Comparison of ENCODE assay signal across 8 cellular contexts in the genomic region with DNA sequence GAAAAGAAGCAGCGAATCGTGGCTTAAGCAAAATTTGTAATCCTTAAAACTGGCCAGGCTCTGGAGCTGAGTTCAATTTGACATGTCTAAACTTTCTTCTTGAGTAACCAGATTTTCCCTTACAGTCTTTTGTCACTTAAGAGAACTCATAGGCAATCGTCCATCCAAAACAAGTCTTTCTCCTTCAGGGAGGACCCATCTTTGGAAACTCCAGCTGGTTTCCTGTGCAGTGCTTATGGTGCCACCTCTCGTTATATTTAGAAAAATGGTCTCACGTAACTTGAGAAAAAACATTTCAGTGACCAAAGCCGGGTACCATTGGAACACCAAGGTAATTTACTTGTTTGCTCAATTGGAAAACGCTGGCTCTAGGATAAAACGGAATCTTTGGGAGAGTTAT. TPM values are rescaled to one million over a fixed set of nuclear protein-coding genes. Genes with fewer than 3 reads are reported as not detected.
A peak's percentile ranks its signal among the peaks of the same experiment; 100 is the strongest.
DNase-seq lines count a peak whose midpoint lies in the region; ATAC-seq and TF ChIP-seq lines count a peak whose summit lies in the region.

No MANE protein-coding gene starts in this region.

- DNase-seq in adrenal gland: peak in 1 of 7 donors; percentile 31
- DNase-seq in superior temporal gyrus (ENCODE audit: extremely low spot score): peak; percentile 46
- no peak for DNase-seq in NK-92 treated with Interleukin-12 subunit alpha and Interleukin-12 subunit beta, amount 100 ng/mL, for 24 hours (lab: John Stamatoyannopoulos, UW)
- no peak for DNase-seq in mesenteric fat pad (ENCODE audit: low spot score)

- peaks cover 64 to 87% (median 79%) of the 10 kb centered on the region in 10 experiments for H3K4me1 ChIP-seq in BLaER1 treated with 17β-estradiol and CSF1 and Interleukin-3, amounts not matched to agents 10 nM and 100 nM
- H3K4me1 ChIP-seq in KMS-11 (ENCODE audit: low read depth, poor library complexity, severe bottlenecking): peaks cover 32% of the 10 kb centered on the region
- peaks cover 29 to 54% of the 10 kb centered on the region in 2 donors for H3K4me1 ChIP-seq in adrenal gland (replicated peaks in 1 of 2)
- H3K4me1 ChIP-seq in iPS-20b (ENCODE audit: insufficient read depth, low read length): peaks cover 3% of the 10 kb centered on the region; the same call in 1 of the 2 replicates

- 26 to 35% (median 28%) methylated on average over 8 of the region's 8 CpGs for WGBS in adrenal gland, 4 donors

- H2AFZ ChIP-seq in KMS-11 (ENCODE audit: low read depth): peak overlapping the region; percentile 95; the same call in 1 of the 2 replicates

- H3K9ac ChIP-seq in BLaER1 treated with 17β-estradiol and CSF1 and Interleukin-3, amounts not matched to agents 10 nM and 100 nM: peak overlapping the region; percentile 90 to 98 (median 95)
- H3K9ac ChIP-seq in KMS-11 (no peak overlapping the region), iPS-20b (ENCODE audit: low read depth, low read length) (no peak overlapping the region)

- intact Hi-C loops in adrenal gland (cut with DNase I): no loop called here

- ATAC-seq in GM21717 (IDR thresholded peaks at IDR 0.05; ENCODE audit: unreplicated experiment): no peak

- peak overlapping the region; percentile 87 to 99 (median 97) for H3K27ac ChIP-seq in BLaER1 treated with 17β-estradiol and CSF1 and Interleukin-3, amounts not matched to agents 10 nM and 100 nM
- H3K27ac ChIP-seq in KMS-11 (no peak overlapping the region), adrenal gland (peak overlapping the region in 3 of 5 donors; percentile 81 to 91 (median 89)), iPS-20b (ENCODE audit: low read length) (no peak overlapping the region)

- peaks cover 0 to 11% (median 6%) of the 10 kb centered on the region in 11 experiments; a peak in 6 of 22 replicates for H3K36me3 ChIP-seq in BLaER1 treated with 17β-estradiol and CSF1 and Interleukin-3, amounts not matched to agents 10 nM and 100 nM
- no peaks in the 10 kb centered on the region for H3K36me3 ChIP-seq in KMS-11 (ENCODE audit: insufficient read depth)
- no peaks in the 10 kb centered on the region for H3K36me3 ChIP-seq in adrenal gland (replicated peaks in 1 of 2)
- H3K36me3 ChIP-seq in iPS-20b (ENCODE audit: insufficient read depth, low read depth, low read length): no peaks in the 10 kb centered on the region

- no peaks in the 10 kb centered on the region for H3K9me3 ChIP-seq in BLaER1 treated with 17β-estradiol and CSF1 and Interleukin-3, amounts not matched to agents 10 nM and 100 nM (replicated peaks in 1 of 11)
- H3K9me3 ChIP-seq in adrenal gland (replicated peaks in 1 of 3) (no peaks in the 10 kb centered on the region), iPS-20b (ENCODE audit: insufficient read depth, low read depth, low read length) (no peaks in the 10 kb centered on the region)

- H4K20me1 ChIP-seq in BLaER1 treated with 17β-estradiol and CSF1 and Interleukin-3, amounts not matched to agents 10 nM and 100 nM: peaks cover 27 to 29% (median 28%) of the 10 kb centered on the region in 11 experiments
- H4K20me1 ChIP-seq in KMS-11 (ENCODE audit: insufficient read depth): no peaks in the 10 kb centered on the region; the same call in none of the 2 replicates

- TF ChIP-seq POLR2A in adrenal gland (IDR thresholded peaks at IDR 0.05): no peak

- H3K27me3 ChIP-seq in BLaER1 treated with 17β-estradiol and CSF1 and Interleukin-3, amounts not matched to agents 10 nM and 100 nM: peaks cover 0 to 11% (median 0%) of the 10 kb centered on the region in 11 experiments; a peak in 4 of 22 replicates
- H3K27me3 ChIP-seq in KMS-11 (ENCODE audit: insufficient read depth, low read depth) (peaks cover 61% of the 10 kb centered on the region), adrenal gland (no peaks in the 10 kb centered on the region), iPS-20b (ENCODE audit: insufficient read depth, low read length) (peaks cover 31% of the 10 kb centered on the region)

- H3K4me2 ChIP-seq in BLaER1 treated with 17β-estradiol and CSF1 and Interleukin-3, amounts not matched to agents 10 nM and 100 nM: peak overlapping the region; percentile 85 to 99 (median 95)
- peak overlapping the region; percentile 93 for H3K4me2 ChIP-seq in KMS-11

- no peak for TF ChIP-seq CTCF in KMS-11 (conservative IDR thresholded peaks at IDR 0.05; ENCODE audit: low read depth, low read length)
- TF ChIP-seq CTCF in adrenal gland (IDR thresholded peaks at IDR 0.05): peak in 2 of 6 experiments; percentile 9 to 14

- peaks cover 25% of the 10 kb centered on the region; the same call in 1 of the 2 replicates for H3K79me2 ChIP-seq in KMS-11 (ENCODE audit: insufficient read depth, low read depth)

- peak overlapping the region; percentile 90 to 100 (median 94) for H3K4me3 ChIP-seq in BLaER1 treated with 17β-estradiol and CSF1 and Interleukin-3, amounts not matched to agents 10 nM and 100 nM
- H3K4me3 ChIP-seq in KMS-11 (IDR thresholded peaks at IDR 0.05; ENCODE audit: insufficient read depth, low read depth, low read length) (no peak overlapping the region), adrenal gland (peak overlapping the region in 2 of 4 donors; percentile 7 to 99), iPS-20b (ENCODE audit: low read length) (peak overlapping the region; percentile 78)

RNA-seq across cellular contexts. Expression of gene PTTG1IP, which starts 1.9 kb away (rescaled TPM):
- total RNA-seq in adrenal gland (100 to 1,000 TPM; 114 to 467 (median 251) TPM), mesenteric fat pad (161 TPM)
- 100 to 1,000 TPM; 110 to 138 (median 118) TPM for polyA plus RNA-seq in adrenal gland

RNA-seq across cellular contexts. Expression of gene ITGB2, which starts 45.4 kb away (rescaled TPM):
- 100 to 1,000 TPM in 4 of 8 donors, 10 to 100 TPM in 4; 68.2 to 212 (median 120) TPM for total RNA-seq in adrenal gland
- polyA plus RNA-seq in adrenal gland: 100 to 1,000 TPM in 2 of 3 donors, 10 to 100 TPM in 1; 10.9 to 249 (median 101) TPM
- 131 TPM for total RNA-seq in mesenteric fat pad

RNA-seq across cellular contexts. Expression of gene SUMO3, which starts 57.5 kb away (rescaled TPM):
- total RNA-seq in adrenal gland (10 to 100 TPM; 64.4 to 92.3 (median 80.2) TPM), mesenteric fat pad (82.2 TPM)
- 10 to 100 TPM; 21.1 to 70.6 (median 36.4) TPM for polyA plus RNA-seq in adrenal gland

Comparison
In these comparisons a context has a peak if more than half of its experiments do, and no peak if none do; other contexts are left out.
1. H3K27ac ChIP-seq: peak in BLaER1 treated with 17β-estradiol and CSF1 and Interleukin-3, amounts not matched to agents 10 nM and 100 nM (11 of 11) and adrenal gland (3 of 5); none in KMS-11 (single experiment) and iPS-20b (single experiment).
2. H3K9ac ChIP-seq: peak in BLaER1 treated with 17β-estradiol and CSF1 and Interleukin-3, amounts not matched to agents 10 nM and 100 nM (11 of 11); none in KMS-11 (single experiment) and iPS-20b (single experiment).